ENCODE assay signal across 23 cellular contexts in the genomic region with DNA sequence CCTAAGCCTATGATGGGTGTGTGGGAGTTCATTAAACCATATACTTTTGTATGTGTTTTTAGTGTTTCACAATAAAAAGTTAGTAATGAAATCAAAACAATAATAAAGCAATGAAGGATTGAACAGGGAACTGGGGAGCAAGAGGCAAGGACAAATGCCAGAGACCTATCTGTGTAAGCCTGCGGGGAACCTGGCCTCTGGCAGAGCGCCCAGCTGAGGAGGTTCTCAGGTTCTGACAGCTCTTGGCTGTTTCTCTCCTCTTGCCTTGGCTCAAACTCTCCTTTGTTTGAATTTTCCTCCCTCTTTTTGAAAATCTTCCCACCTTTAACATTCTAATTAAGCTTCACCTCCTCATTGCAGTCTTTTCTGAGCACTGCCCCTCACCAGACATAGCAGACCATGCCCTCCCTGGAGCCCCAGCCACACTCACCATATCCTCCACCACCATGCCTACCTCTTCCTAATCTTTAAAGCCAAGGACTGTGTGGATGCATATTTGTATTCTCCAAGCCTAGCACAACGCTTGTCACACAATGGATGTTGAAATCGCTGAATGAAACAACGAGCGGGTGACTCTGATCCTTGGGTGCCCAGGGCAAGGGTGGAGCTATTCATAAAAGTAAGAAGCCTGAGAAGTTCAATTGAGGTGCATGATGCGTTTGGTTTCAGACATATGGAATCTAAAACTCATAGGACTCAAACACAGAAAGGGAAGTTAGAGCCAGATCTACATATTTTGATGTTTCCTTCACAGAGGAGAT.
DNase-seq lines count a peak whose midpoint lies in the region; ATAC-seq and TF ChIP-seq lines count a peak whose summit lies in the region.
"Had no signal": no experiment of that assay in that cellular context is flagged by ENCODE, and none has a peak within 500 bp of the region (broad histone marks: within the 10 kb centered on the region; RNA-seq: fewer than 3 reads in every experiment).

No MANE protein-coding gene starts in this region.

- peaks cover 2 to 9% of the 10 kb centered on the region in 2 donors for H3K9me3 Mint-ChIP-seq in effector memory CD8-positive, alpha-beta T cell
- peaks cover 0 to 5% (median 0%) of the 10 kb centered on the region in 6 donors for H3K9me3 Mint-ChIP-seq in immature natural killer cell
- H3K9me3 Mint-ChIP-seq: activated T-helper 1 cell treated with anti-CD3 and anti-CD28 coated beads, Interleukin-12 subunit alpha, Interleukin-12 subunit beta, Interleukin-2, Interleukin-4 antibody, amounts not matched to agents 30 ng/mL and 10 ng/mL and 1 ng/mL, durations not matched to agents 14 hours and 24 hours and 36 hours; dendritic cell treated with granulocyte-macrophage colony-stimulating factor and Interleukin-4, amounts not matched to agents 40 ng/mL and 50 ng/mL, for 4 days had no signal

- no peak overlapping the region for H3K4me3 Mint-ChIP-seq in effector memory CD8-positive, alpha-beta T cell
- H3K4me3 Mint-ChIP-seq in immature natural killer cell, result no peak overlapping the region
- H3K4me3 Mint-ChIP-seq: activated CD4-positive, alpha-beta T cell treated with anti-CD3 and anti-CD28 coated beads for 36 hours; activated naive CD8-positive, alpha-beta T cell; activated T-helper 1 cell treated with anti-CD3 and anti-CD28 coated beads, Interleukin-12 subunit alpha, Interleukin-12 subunit beta, Interleukin-2, Interleukin-4 antibody, amounts not matched to agents 30 ng/mL and 10 ng/mL and 1 ng/mL, durations not matched to agents 14 hours and 24 hours and 36 hours; dendritic cell treated with granulocyte-macrophage colony-stimulating factor and Interleukin-4, amounts not matched to agents 40 ng/mL and 50 ng/mL, for 4 days; H9; mesothelial cell of epicardium; nephron progenitor cell; T-cell; type B pancreatic cell had no signal

- H3K4me3 ChIP-seq in breast epithelium, result no peak overlapping the region
- H3K4me3 ChIP-seq: skin epidermis had no signal

- no peak for TF ChIP-seq POLR2A in breast epithelium (IDR thresholded peaks at IDR 0.05)

- TF ChIP-seq CTCF in breast epithelium (IDR thresholded peaks at IDR 0.05), result no peak

- intact Hi-C loops in breast epithelium (cut with DNase I; ENCODE audit: low total_unique reads), result no loop called here
- intact Hi-C loops in left cardiac atrium (cut with DNase I), result no loop called here
- intact Hi-C loops in sciatic nerve (cut with DNase I), result no loop called here

- peak in 1 of 2 donors; percentile 73 for ATAC-seq in left cardiac atrium
- ATAC-seq in sciatic nerve, result peak; percentile 42
- no peak for ATAC-seq in effector memory CD8-positive, alpha-beta T cell (replicated peaks)
- ATAC-seq: activated CD4-positive, alpha-beta T cell treated with anti-CD3 and anti-CD28 coated beads for 36 hours; stimulated activated naive CD8-positive, alpha-beta T cell treated with anti-CD3 and anti-CD28 coated beads, Interleukin-15, Interleukin-2, amounts not matched to agents 100 U/mL and 50 U/mL, for 24 hours; T-cell had no signal

- no peak overlapping the region for H3K27ac Mint-ChIP-seq in effector memory CD8-positive, alpha-beta T cell
- H3K27ac Mint-ChIP-seq in immature natural killer cell, result no peak overlapping the region
- H3K27ac Mint-ChIP-seq: activated CD4-positive, alpha-beta T cell treated with anti-CD3 and anti-CD28 coated beads for 36 hours; activated naive CD8-positive, alpha-beta T cell; activated T-helper 1 cell treated with anti-CD3 and anti-CD28 coated beads, Interleukin-12 subunit alpha, Interleukin-12 subunit beta, Interleukin-2, Interleukin-4 antibody, amounts not matched to agents 30 ng/mL and 10 ng/mL and 1 ng/mL, durations not matched to agents 14 hours and 24 hours and 36 hours; dendritic cell treated with granulocyte-macrophage colony-stimulating factor and Interleukin-4, amounts not matched to agents 40 ng/mL and 50 ng/mL, for 4 days; H9; mesothelial cell of epicardium; nephron progenitor cell; T-cell; type B pancreatic cell had no signal

- no peaks in the 10 kb centered on the region for H3K4me1 Mint-ChIP-seq in effector memory CD8-positive, alpha-beta T cell (ENCODE audit: low read depth in 2 of 2)
- H3K4me1 Mint-ChIP-seq in immature natural killer cell, result no peaks in the 10 kb centered on the region
- H3K4me1 Mint-ChIP-seq: activated CD4-positive, alpha-beta T cell treated with anti-CD3 and anti-CD28 coated beads for 36 hours; nephron progenitor cell; T-cell had no signal

- H3K27me3 Mint-ChIP-seq in effector memory CD8-positive, alpha-beta T cell, result peaks cover 0 to 4% of the 10 kb centered on the region in 2 donors
- peaks cover 0 to 3% (median under 1%) of the 10 kb centered on the region in 3 donors for H3K27me3 Mint-ChIP-seq in immature natural killer cell (ENCODE audit: low read depth in 3 of 3)
- H3K27me3 Mint-ChIP-seq: dendritic cell treated with granulocyte-macrophage colony-stimulating factor and Interleukin-4, amounts not matched to agents 40 ng/mL and 50 ng/mL, for 4 days had no signal

- H3K27ac ChIP-seq in breast epithelium, result peak overlapping the region; percentile 69 to 71

- DNase-seq in NCI-H446 (lab: John Stamatoyannopoulos, UW) (peak; percentile 6 to 50), breast epithelium (ENCODE audit: low spot score in 2 of 2) (peak; percentile 74 to 83), left cardiac atrium (peak; percentile 53), sciatic nerve (ENCODE audit: low spot score) (peak; percentile 75), NCI-H2171 treated with DMSO at 0.1 percent for 48 hours (lab: John Stamatoyannopoulos, UW) (no peak), immature natural killer cell (no peak)
- no peak for DNase-seq in effector memory CD8-positive, alpha-beta T cell
- DNase-seq: activated CD4-positive, alpha-beta T cell treated with anti-CD3 and anti-CD28 coated beads for 36 hours; DND-41; foreskin melanocyte; H9; NCI-H1105; NCI-H2107; nephron progenitor cell; posterior cingulate gyrus; stimulated activated naive CD8-positive, alpha-beta T cell treated with anti-CD3 and anti-CD28 coated beads, Interleukin-15, Interleukin-2, amounts not matched to agents 100 U/mL and 50 U/mL, for 24 hours; T-cell had no signal

- H3K4me1 ChIP-seq in breast epithelium, result peaks cover 5 to 11% of the 10 kb centered on the region in 2 donors

- H3K36me3 ChIP-seq in breast epithelium, result no peaks in the 10 kb centered on the region

- H3K27me3 ChIP-seq in breast epithelium, result no peaks in the 10 kb centered on the region

- no peaks in the 10 kb centered on the region for H3K9me3 ChIP-seq in breast epithelium

- H3K36me3 Mint-ChIP-seq in effector memory CD8-positive, alpha-beta T cell (ENCODE audit: insufficient read depth), result no peaks in the 10 kb centered on the region
- no peaks in the 10 kb centered on the region for H3K36me3 Mint-ChIP-seq in immature natural killer cell
- H3K36me3 Mint-ChIP-seq: activated naive CD8-positive, alpha-beta T cell; mesothelial cell of epicardium; T-cell; type B pancreatic cell had no signal

Comparison
In these comparisons a context has a peak if more than half of its experiments do, and no peak if none do; other contexts are left out.
1. DNase-seq: peak in NCI-H446 (2 of 2), breast epithelium (2 of 2), left cardiac atrium (single experiment) and sciatic nerve (single experiment); none in NCI-H2171 treated with DMSO at 0.1 percent for 48 hours (single experiment), effector memory CD8-positive, alpha-beta T cell (0 of 3) and immature natural killer cell (0 of 3).